Comparison of ENCODE assay signal across 3 cellular contexts in the genomic region with DNA sequence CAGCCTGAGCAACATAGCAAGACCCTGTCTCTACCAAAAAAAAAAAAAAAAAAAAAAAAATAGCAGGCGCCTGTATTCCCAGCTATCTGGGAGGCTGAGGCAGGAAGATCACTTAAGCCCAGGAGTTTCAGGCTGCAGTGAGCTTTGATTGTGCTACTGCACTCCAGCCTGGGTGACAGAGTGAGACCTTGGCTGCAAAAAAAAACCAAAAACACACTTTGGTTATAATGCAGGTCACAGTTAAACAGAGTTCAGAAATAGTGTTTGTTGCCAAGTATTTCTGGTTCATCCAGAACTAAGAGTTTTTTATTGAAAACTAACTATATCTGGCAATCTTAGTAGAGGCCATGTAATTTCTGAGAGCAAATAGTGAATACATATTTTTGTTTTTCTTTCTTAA.
TF ChIP-seq lines count a peak whose summit lies in the region.

No MANE protein-coding gene starts in this region.

TF ChIP-seq in SK-N-SH, 30 proteins besides CTCF, POLR2A, EP300 and RAD21:
- no peak for TF ChIP-seq GABPA (IDR thresholded peaks at IDR 0.05; ENCODE audit: low read depth)
- no peak for TF ChIP-seq NRF1 (IDR thresholded peaks at IDR 0.05; ENCODE audit: low read depth, low read length)
- TF ChIP-seq FOSL2 (IDR thresholded peaks at IDR 0.05; ENCODE audit: borderline replicate concordance, low read depth), result no peak
- TF ChIP-seq POLR2AphosphoS5 (IDR thresholded peaks at IDR 0.05; ENCODE audit: low read depth, low read length), result no peak
- no peak for TF ChIP-seq GATA2 (CRISPR knock-in tag; IDR thresholded peaks at IDR 0.05)
- TF ChIP-seq USF1 (IDR thresholded peaks at IDR 0.05; ENCODE audit: borderline replicate concordance, low read depth), result no peak
- no peak for TF ChIP-seq CHD2 (IDR thresholded peaks at IDR 0.05; ENCODE audit: low read length, partially characterized antibody)
- TF ChIP-seq, protein P1, sequence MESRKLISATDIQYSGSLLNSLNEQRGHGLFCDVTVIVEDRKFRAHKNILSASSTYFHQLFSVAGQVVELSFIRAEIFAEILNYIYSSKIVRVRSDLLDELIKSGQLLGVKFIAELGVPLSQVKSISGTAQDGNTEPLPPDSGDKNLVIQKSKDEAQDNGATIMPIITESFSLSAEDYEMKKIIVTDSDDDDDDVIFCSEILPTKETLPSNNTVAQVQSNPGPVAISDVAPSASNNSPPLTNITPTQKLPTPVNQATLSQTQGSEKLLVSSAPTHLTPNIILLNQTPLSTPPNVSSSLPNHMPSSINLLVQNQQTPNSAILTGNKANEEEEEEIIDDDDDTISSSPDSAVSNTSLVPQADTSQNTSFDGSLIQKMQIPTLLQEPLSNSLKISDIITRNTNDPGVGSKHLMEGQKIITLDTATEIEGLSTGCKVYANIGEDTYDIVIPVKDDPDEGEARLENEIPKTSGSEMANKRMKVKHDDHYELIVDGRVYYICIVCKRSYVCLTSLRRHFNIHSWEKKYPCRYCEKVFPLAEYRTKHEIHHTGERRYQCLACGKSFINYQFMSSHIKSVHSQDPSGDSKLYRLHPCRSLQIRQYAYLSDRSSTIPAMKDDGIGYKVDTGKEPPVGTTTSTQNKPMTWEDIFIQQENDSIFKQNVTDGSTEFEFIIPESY (IDR thresholded peaks at IDR 0.05; ENCODE audit: borderline replicate concordance, low read depth), result no peak
- no peak for TF ChIP-seq EZH2phosphoT487 (IDR thresholded peaks at IDR 0.05; ENCODE audit: borderline replicate concordance, low read depth)
- TF ChIP-seq, protein P2, sequence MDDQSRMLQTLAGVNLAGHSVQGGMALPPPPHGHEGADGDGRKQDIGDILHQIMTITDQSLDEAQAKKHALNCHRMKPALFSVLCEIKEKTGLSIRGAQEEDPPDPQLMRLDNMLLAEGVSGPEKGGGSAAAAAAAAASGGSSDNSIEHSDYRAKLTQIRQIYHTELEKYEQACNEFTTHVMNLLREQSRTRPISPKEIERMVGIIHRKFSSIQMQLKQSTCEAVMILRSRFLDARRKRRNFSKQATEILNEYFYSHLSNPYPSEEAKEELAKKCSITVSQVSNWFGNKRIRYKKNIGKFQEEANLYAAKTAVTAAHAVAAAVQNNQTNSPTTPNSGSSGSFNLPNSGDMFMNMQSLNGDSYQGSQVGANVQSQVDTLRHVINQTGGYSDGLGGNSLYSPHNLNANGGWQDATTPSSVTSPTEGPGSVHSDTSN (IDR thresholded peaks at IDR 0.05), result no peak

TF ChIP-seq in SK-N-SH treated with all-trans-retinoic acid at 6 μM for 48 hours, 23 proteins besides CTCF, POLR2A, EP300 and RAD21:
- TF ChIP-seq ESRRG (CRISPR knock-in tag; IDR thresholded peaks at IDR 0.05) (no peak), CSDC2 (CRISPR knock-in tag; IDR thresholded peaks at IDR 0.05) (no peak)
- TF ChIP-seq, protein P3, sequence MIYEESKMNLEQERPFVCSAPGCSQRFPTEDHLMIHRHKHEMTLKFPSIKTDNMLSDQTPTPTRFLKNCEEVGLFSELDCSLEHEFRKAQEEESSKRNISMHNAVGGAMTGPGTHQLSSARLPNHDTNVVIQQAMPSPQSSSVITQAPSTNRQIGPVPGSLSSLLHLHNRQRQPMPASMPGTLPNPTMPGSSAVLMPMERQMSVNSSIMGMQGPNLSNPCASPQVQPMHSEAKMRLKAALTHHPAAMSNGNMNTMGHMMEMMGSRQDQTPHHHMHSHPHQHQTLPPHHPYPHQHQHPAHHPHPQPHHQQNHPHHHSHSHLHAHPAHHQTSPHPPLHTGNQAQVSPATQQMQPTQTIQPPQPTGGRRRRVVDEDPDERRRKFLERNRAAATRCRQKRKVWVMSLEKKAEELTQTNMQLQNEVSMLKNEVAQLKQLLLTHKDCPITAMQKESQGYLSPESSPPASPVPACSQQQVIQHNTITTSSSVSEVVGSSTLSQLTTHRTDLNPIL (CRISPR knock-in tag; IDR thresholded peaks at IDR 0.05; ENCODE audit: low read depth), result no peak
TF ChIP-seq in SK-N-SH treated with all-trans-retinoic acid at 6 μM for 48 hours: peak in this region for 0.

TF ChIP-seq in HepG2, 621 proteins besides CTCF, POLR2A, EP300 and RAD21:
- TF ChIP-seq ZNF362 (CRISPR knock-in tag; IDR thresholded peaks at IDR 0.05; ENCODE audit: borderline replicate concordance) (peak; percentile 14; the same call in 1 of the 2 replicates), EEA1 (CRISPR knock-in tag; IDR thresholded peaks at IDR 0.05; ENCODE audit: borderline replicate concordance) (no peak)
